ENCODE assay signal across 10 cellular contexts in the genomic region with DNA sequence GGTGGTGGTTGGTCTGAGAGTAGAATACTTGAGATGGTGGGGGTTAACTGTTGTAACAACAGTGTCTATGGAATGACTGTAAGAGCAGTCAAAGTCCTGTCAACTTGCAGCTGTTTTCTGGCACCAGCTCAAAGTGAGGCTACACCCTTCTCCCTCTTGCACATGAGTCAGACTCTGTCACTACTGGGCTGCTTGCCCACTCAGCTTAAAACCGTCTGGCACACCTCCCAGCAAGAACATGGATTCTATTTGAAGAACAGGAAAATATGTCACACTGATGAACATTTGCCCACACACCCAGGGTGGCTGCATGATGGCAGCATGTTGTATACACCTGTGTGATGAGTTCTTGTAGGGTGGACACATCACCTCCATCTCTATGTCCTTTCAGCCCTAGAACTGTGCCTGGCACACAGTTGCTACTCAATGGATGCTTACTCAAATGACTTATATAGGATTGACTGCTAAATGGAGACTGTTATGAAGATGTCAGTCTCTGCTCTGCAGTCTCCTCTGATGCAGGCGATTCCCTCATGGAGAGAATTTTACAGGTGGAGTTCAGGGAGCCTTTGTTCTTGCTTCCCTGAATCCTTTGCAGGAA. TPM values are rescaled to one million over a fixed set of nuclear protein-coding genes. Genes with fewer than 3 reads are reported as not detected.
DNase-seq lines count a peak whose midpoint lies in the region; ATAC-seq and TF ChIP-seq lines count a peak whose summit lies in the region.
"Had no signal": no experiment of that assay in that cellular context is flagged by ENCODE, and none has a peak within 500 bp of the region (broad histone marks: within the 10 kb centered on the region; RNA-seq: fewer than 3 reads in every experiment).

No MANE protein-coding gene starts in this region.

- no peak overlapping the region for H3K4me2 ChIP-seq in PC-9

- no peaks in the 10 kb centered on the region for H3F3A ChIP-seq in PC-9 (ENCODE audit: insufficient read depth, low read depth)

- POLR2A ChIA-PET in PC-9 (lab: Charles Lee; ENCODE audit: unreplicated experiment): no interaction called here

- no TSS peak for BruUV-seq in PC-9 (replicated peaks; lab: Mats Ljungman, UMichigan)

- H3K4me3 ChIP-seq in choroid plexus epithelial cell (ENCODE audit: low read depth, low read length): no peak overlapping the region
- no peak overlapping the region for H3K4me3 ChIP-seq in PC-9

- no peak overlapping the region for H2AFZ ChIP-seq in PC-9

- no peak overlapping the region for H3K27ac ChIP-seq in PC-9
- H3K27ac ChIP-seq: 22Rv1, neutrophil had no signal

- H4K20me1 ChIP-seq in PC-9 (ENCODE audit: insufficient read depth): no peaks in the 10 kb centered on the region

- peak; percentile 18 for DNase-seq in DMS79 treated with DMSO at 0.1 percent for 48 hours (lab: John Stamatoyannopoulos, UW)
- DNase-seq in DMS79 (lab: John Stamatoyannopoulos, UW): no peak
- peak; percentile 85 to 89 for DNase-seq in NCI-H446 (lab: John Stamatoyannopoulos, UW)
- DNase-seq in choroid plexus epithelial cell (ENCODE audit: low read depth): peak; percentile 99
- peak; percentile 52 for DNase-seq in middle frontal gyrus (ENCODE audit: extremely low spot score, low spot score)
- no peak for DNase-seq in PC-9

- CTCF ChIA-PET in PC-9 (lab: Charles Lee): no interaction called here

- no peaks in the 10 kb centered on the region for H3K27me3 ChIP-seq in PC-9 (ENCODE audit: insufficient read depth, low read depth)

- no peaks in the 10 kb centered on the region for H3K9me3 ChIP-seq in PC-9 (ENCODE audit: insufficient read depth, low read depth)
- H3K9me3 ChIP-seq: neutrophil had no signal

- no peak for TF ChIP-seq CTCF in choroid plexus epithelial cell (conservative IDR thresholded peaks at IDR 0.05; ENCODE audit: low read depth, low read length)
- no peak for TF ChIP-seq CTCF in PC-9 (conservative IDR thresholded peaks at IDR 0.05)

- no peaks in the 10 kb centered on the region for H3K9me2 ChIP-seq in PC-9 (ENCODE audit: insufficient read depth)

- H3K36me3 ChIP-seq in PC-9 (ENCODE audit: low read depth): no peaks in the 10 kb centered on the region
- H3K36me3 ChIP-seq: neutrophil had no signal

- no peaks in the 10 kb centered on the region for H3K79me2 ChIP-seq in PC-9 (ENCODE audit: low read depth)

- intact Hi-C loops in PC-9 (cut with micrococcal nuclease; ENCODE audit: unreplicated experiment): no loop called here

- H3K4me1 ChIP-seq in PC-9 (replicated peaks; ENCODE audit: insufficient read depth): no peaks in the 10 kb centered on the region

- ATAC-seq in GM21528 (IDR thresholded peaks at IDR 0.05; ENCODE audit: low FRiP score, unreplicated experiment) (no peak), GM18861 (IDR thresholded peaks at IDR 0.05; ENCODE audit: unreplicated experiment) (no peak)

RNA-seq across cellular contexts. Expression of a gene that starts 19.3 kb away (rescaled TPM):
- total RNA-seq in PC-9 (2021): not detected in 2 replicates

RNA-seq across cellular contexts. Expression of a gene that starts 24.1 kb away (rescaled TPM):
- not detected in 2 replicates for total RNA-seq in PC-9 (2021)

RNA-seq across cellular contexts. Expression of a gene that starts 46.0 kb away (rescaled TPM):
- not detected in 2 replicates for total RNA-seq in PC-9 (2021)

RNA-seq across cellular contexts. Expression of a gene that starts 49.4 kb away (rescaled TPM):
- not detected in 2 replicates for total RNA-seq in PC-9 (2021)

Comparison
In these comparisons a context has a peak if more than half of its experiments do, and no peak if none do; other contexts are left out.
1. DNase-seq: peak in DMS79 treated with DMSO at 0.1 percent for 48 hours (single experiment), NCI-H446 (2 of 2), choroid plexus epithelial cell (single experiment) and middle frontal gyrus (single experiment); none in DMS79 (single experiment) and PC-9 (0 of 2).